ENCODE assay signal across 10 cellular contexts in genomic region chr22:38033522-38034277, GRCh38. TPM values are rescaled to one million over a fixed set of nuclear protein-coding genes. Genes with fewer than 3 reads are reported as not detected.
A peak's percentile ranks its signal among the peaks of the same experiment; 100 is the strongest.
DNase-seq lines count a peak whose midpoint lies in the region; ATAC-seq and TF ChIP-seq lines count a peak whose summit lies in the region.
"Had no signal": no experiment of that assay in that cellular context is flagged by ENCODE, and none has a peak within 500 bp of the region (broad histone marks: within the 10 kb centered on the region; RNA-seq: fewer than 3 reads in every experiment).

No MANE protein-coding gene starts in this region.

- no peaks in the 10 kb centered on the region for H3K9me3 Mint-ChIP-seq in nephron

- H3K27ac Mint-ChIP-seq in nephron, result peak overlapping the region; percentile 64 to 94 (median 88)

- peak overlapping the region; percentile 62 to 77 (median 70) for H3K27ac ChIP-seq in esophagus muscularis mucosa (replicated peaks in 1 of 4)
- H3K27ac ChIP-seq in upper lobe of right lung, result peak overlapping the region; percentile 36
- H3K27ac ChIP-seq: 22Rv1 had no signal

- TF ChIP-seq EP300 in esophagus muscularis mucosa (IDR thresholded peaks at IDR 0.05), result no peak

- H3K4me1 Mint-ChIP-seq in nephron, result peaks cover 60% of the 10 kb centered on the region

- ATAC-seq in upper lobe of right lung, result peak; percentile 2

- H3K36me3 ChIP-seq in esophagus muscularis mucosa, result no peaks in the 10 kb centered on the region
- no peaks in the 10 kb centered on the region for H3K36me3 ChIP-seq in upper lobe of right lung

- no peaks in the 10 kb centered on the region for H3K36me3 Mint-ChIP-seq in nephron (ENCODE audit: low read depth)

- peak overlapping the region; percentile 3 to 26 (median 4) for H3K4me3 Mint-ChIP-seq in nephron

- 60% methylated on average over 11 of the region's 27 CpGs for WGBS in esophagus muscularis mucosa

- TF ChIP-seq POLR2A in esophagus muscularis mucosa (IDR thresholded peaks at IDR 0.05; ENCODE audit: low read depth), result no peak

- H3K9me3 ChIP-seq in esophagus muscularis mucosa (no peaks in the 10 kb centered on the region), upper lobe of right lung (no peaks in the 10 kb centered on the region)

- peak; percentile 93 for DNase-seq in DMS 273 (lab: John Stamatoyannopoulos, UW; ENCODE audit: unreplicated experiment)
- DNase-seq in DMS 273 treated with DMSO at 0.1 percent for 48 hours (lab: John Stamatoyannopoulos, UW), result no peak
- no peak for DNase-seq in esophagus muscularis mucosa (ENCODE audit: extremely low spot score)
- DNase-seq in upper lobe of right lung, result no peak
- DNase-seq in NCI-H524 (lab: John Stamatoyannopoulos, UW), result no peak
- DNase-seq in NOMO-1 treated with DMSO at 0.1 percent for 48 hours (lab: John Stamatoyannopoulos, UW; ENCODE audit: unreplicated experiment), result no peak
- no peak for DNase-seq in NCI-H187 treated with DMSO at 0.1 percent for 48 hours (lab: John Stamatoyannopoulos, UW)
- DNase-seq: NCI-H345 had no signal

- TF ChIP-seq CTCF in esophagus muscularis mucosa (IDR thresholded peaks at IDR 0.05) (no peak), nephron (IDR thresholded peaks at IDR 0.05; ENCODE audit: unreplicated experiment in 3 of 3) (no peak), upper lobe of right lung (IDR thresholded peaks at IDR 0.05) (no peak)

- H3K27me3 Mint-ChIP-seq in nephron (ENCODE audit: low read depth), result peaks cover 4% of the 10 kb centered on the region

- no peak overlapping the region for H3K4me3 ChIP-seq in esophagus muscularis mucosa
- no peak overlapping the region for H3K4me3 ChIP-seq in upper lobe of right lung

- H3K4me1 ChIP-seq in esophagus muscularis mucosa, result peaks cover 19 to 64% (median 35%) of the 10 kb centered on the region in 4 donors
- peaks cover 18% of the 10 kb centered on the region for H3K4me1 ChIP-seq in upper lobe of right lung

- intact Hi-C loops in esophagus muscularis mucosa (cut with DNase I) (no loop called here), upper lobe of right lung (cut with DNase I) (no loop called here)

- H3K27me3 ChIP-seq in esophagus muscularis mucosa (no peaks in the 10 kb centered on the region), upper lobe of right lung (no peaks in the 10 kb centered on the region)

RNA-seq across cellular contexts. Expression of gene PICK1, which starts 23.5 kb away (rescaled TPM):
- 10 to 100 TPM; 23.3 to 36.1 (median 31.1) TPM for total RNA-seq in esophagus muscularis mucosa
- total RNA-seq in upper lobe of right lung, result 31.8 TPM

RNA-seq across cellular contexts. Expression of gene SOX10, which starts 49.3 kb away (rescaled TPM):
- total RNA-seq in esophagus muscularis mucosa (10 to 100 TPM; 10.3 to 29.5 (median 17.7) TPM), upper lobe of right lung (not detected)

RNA-seq across cellular contexts. Expression of gene SLC16A8, which starts 50.3 kb away (rescaled TPM):
- under 1 TPM in 3 of 4 donors, not detected in 1; 0.29 to 0.65 (median 0.33) TPM for total RNA-seq in esophagus muscularis mucosa
- total RNA-seq in upper lobe of right lung, result not detected

Comparison
In these comparisons a context has a peak if more than half of its experiments do, and no peak if none do; other contexts are left out.
1. RNA of gene SOX10, which starts 49.3 kb away (total RNA-seq): 10.3 to 29.5 TPM in esophagus muscularis mucosa; not detected in upper lobe of right lung (single experiment); every median in the first group is over 10 times any median in the second.